In genomic region chr13:50387124-50387581, GRCh38 we compare ENCODE assay signal across 9 cellular contexts.
A peak's percentile ranks its signal among the peaks of the same experiment; 100 is the strongest.
DNase-seq lines count a peak whose midpoint lies in the region; ATAC-seq, FAIRE-seq and TF ChIP-seq lines count a peak whose summit lies in the region.
"Had no signal": no experiment of that assay in that cellular context is flagged by ENCODE, and none has a peak within 500 bp of the region (broad histone marks: within the 10 kb centered on the region; RNA-seq: fewer than 3 reads in every experiment).

No MANE protein-coding gene starts in this region.

- H3K36me3 ChIP-seq in astrocyte (ENCODE audit: insufficient read depth, low read length), result no peaks in the 10 kb centered on the region

- no peaks in the 10 kb centered on the region for H3K4me1 ChIP-seq in astrocyte (ENCODE audit: insufficient read depth, low read length)

- H3K4me2 ChIP-seq in astrocyte (ENCODE audit: low read length), result peak overlapping the region; percentile 60

- H3K4me3 Mint-ChIP-seq in astrocyte (ENCODE audit: unreplicated experiment) (peak overlapping the region; percentile 3), immature natural killer cell (peak overlapping the region in 2 of 5 donors; percentile 18 to 27)
- H3K4me3 Mint-ChIP-seq: activated naive CD4-positive, alpha-beta T cell treated with anti-CD3 and anti-CD28 coated beads, Interleukin-2, amount 50 U/mL, for 24 hours had no signal

- H3K36me3 Mint-ChIP-seq in astrocyte (ENCODE audit: low read depth, unreplicated experiment) (no peaks in the 10 kb centered on the region), immature natural killer cell (peaks cover 0 to 8% (median 7%) of the 10 kb centered on the region in 3 donors)
- H3K36me3 Mint-ChIP-seq: activated naive CD4-positive, alpha-beta T cell treated with anti-CD3 and anti-CD28 coated beads, Interleukin-2, amount 50 U/mL, for 24 hours had no signal

- no peak for FAIRE-seq in astrocyte (lab: Jason Lieb, UNC)

- H2AFZ ChIP-seq in astrocyte (ENCODE audit: low read depth, low read length), result peak overlapping the region; percentile 57

- H3K27ac Mint-ChIP-seq in astrocyte (ENCODE audit: unreplicated experiment), result peak overlapping the region; percentile 82
- no peak overlapping the region for H3K27ac Mint-ChIP-seq in immature natural killer cell
- H3K27ac Mint-ChIP-seq: activated naive CD4-positive, alpha-beta T cell treated with anti-CD3 and anti-CD28 coated beads, Interleukin-2, amount 50 U/mL, for 24 hours had no signal

- no peaks in the 10 kb centered on the region for H3K79me2 ChIP-seq in astrocyte (ENCODE audit: insufficient read depth, low read length)

- no peak overlapping the region for H3K4me3 ChIP-seq in astrocyte (ENCODE audit: insufficient read depth, low read depth, low read length)

- TF ChIP-seq CTCF in astrocyte (IDR thresholded peaks at IDR 0.05; ENCODE audit: insufficient read depth, low read depth, low read length), result no peak

- ATAC-seq in HG03521 (IDR thresholded peaks at IDR 0.05; ENCODE audit: unreplicated experiment), result no peak

- H3K9ac ChIP-seq in astrocyte (ENCODE audit: low read length), result peak overlapping the region; percentile 56

- H3K4me1 Mint-ChIP-seq in astrocyte (ENCODE audit: low read depth, unreplicated experiment), result peaks cover 16% of the 10 kb centered on the region
- peaks cover 14 to 34% of the 10 kb centered on the region in 2 donors for H3K4me1 Mint-ChIP-seq in immature natural killer cell
- H3K4me1 Mint-ChIP-seq: activated naive CD4-positive, alpha-beta T cell treated with anti-CD3 and anti-CD28 coated beads, Interleukin-2, amount 50 U/mL, for 24 hours had no signal

- H3K9me3 ChIP-seq in astrocyte (ENCODE audit: insufficient read depth, low read depth, low read length), result no peaks in the 10 kb centered on the region

- no peaks in the 10 kb centered on the region for H4K20me1 ChIP-seq in astrocyte (ENCODE audit: insufficient read depth, low read length)

- no peaks in the 10 kb centered on the region for H3K27me3 ChIP-seq in astrocyte (ENCODE audit: insufficient read depth, low read length)

- H3K9me3 Mint-ChIP-seq in astrocyte (ENCODE audit: unreplicated experiment), result peaks cover 8% of the 10 kb centered on the region
- peaks cover 0 to 4% (median 0%) of the 10 kb centered on the region in 6 donors for H3K9me3 Mint-ChIP-seq in immature natural killer cell
- H3K9me3 Mint-ChIP-seq: activated naive CD4-positive, alpha-beta T cell treated with anti-CD3 and anti-CD28 coated beads, Interleukin-2, amount 50 U/mL, for 24 hours had no signal

- peak overlapping the region; percentile 34 for H3K27ac ChIP-seq in astrocyte (ENCODE audit: low read depth, low read length)

- DNase-seq in activated gamma-delta T cell treated with Interleukin-2 at 50 U/mL for 16 hours (peak; percentile 8), activated gamma-delta T cell (lab: John Stamatoyannopoulos, UW) (no peak), NCI-H748 (lab: John Stamatoyannopoulos, UW; ENCODE audit: unreplicated experiment) (peak; percentile 86), astrocyte (ENCODE audit: low read depth) (peak; percentile 74), immature natural killer cell (peak; percentile 12 to 32 (median 12)), cortex of kidney (lab: John Stamatoyannopoulos, UW) (no peak)
- DNase-seq in stimulated activated CD4-positive, alpha-beta T cell treated with anti-CD3 and anti-CD28 coated beads, Interleukin-2, amount 100 ng/mL, for 24 hours, result peak; percentile 29 to 41

- H3K27me3 Mint-ChIP-seq in astrocyte (ENCODE audit: low read depth, unreplicated experiment), result no peaks in the 10 kb centered on the region
- H3K27me3 Mint-ChIP-seq in immature natural killer cell (ENCODE audit: low read depth in 3 of 3), result peaks cover 0 to 5% (median 3%) of the 10 kb centered on the region in 3 donors
- H3K27me3 Mint-ChIP-seq: activated naive CD4-positive, alpha-beta T cell treated with anti-CD3 and anti-CD28 coated beads, Interleukin-2, amount 50 U/mL, for 24 hours had no signal

Comparison
In these comparisons a context has a peak if more than half of its experiments do, and no peak if none do; other contexts are left out.
1. DNase-seq: peak in activated gamma-delta T cell treated with Interleukin-2 at 50 U/mL for 16 hours (single experiment), NCI-H748 (single experiment), astrocyte (single experiment), immature natural killer cell (3 of 3) and stimulated activated CD4-positive, alpha-beta T cell treated with anti-CD3 and anti-CD28 coated beads, Interleukin-2, amount 100 ng/mL, for 24 hours (2 of 2); none in activated gamma-delta T cell (single experiment) and cortex of kidney (single experiment).